ENCODE assay signal across 34 cellular contexts in the genomic region with DNA sequence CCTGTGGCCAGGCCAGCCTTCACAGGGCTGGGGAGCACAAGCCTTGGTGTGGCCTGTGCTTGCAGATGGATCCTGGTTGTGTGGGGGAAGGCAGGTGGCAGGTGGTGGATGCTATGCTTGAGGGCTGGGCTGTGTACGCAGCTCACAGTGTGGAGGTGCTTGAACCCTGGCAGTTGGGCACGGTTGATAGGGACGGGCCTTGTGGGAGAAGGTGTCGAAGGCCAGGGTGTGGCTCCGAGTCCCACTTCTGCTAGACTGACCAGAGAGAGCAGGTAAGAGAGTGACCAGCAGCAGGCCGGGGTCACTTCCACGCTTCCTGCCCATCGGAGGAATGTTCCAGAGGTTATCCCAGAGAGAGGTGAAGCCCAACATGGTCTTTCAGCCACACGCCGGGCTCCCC.
A peak's percentile ranks its signal among the peaks of the same experiment; 100 is the strongest.
DNase-seq lines count a peak whose midpoint lies in the region; ATAC-seq and TF ChIP-seq lines count a peak whose summit lies in the region.
"Had no signal": no experiment of that assay in that cellular context is flagged by ENCODE, and none has a peak within 500 bp of the region (broad histone marks: within the 10 kb centered on the region; RNA-seq: fewer than 3 reads in every experiment).

No MANE protein-coding gene starts in this region.

- H3K36me3 ChIP-seq in gastroesophageal sphincter (no peaks in the 10 kb centered on the region), muscle layer of colon (ENCODE audit: insufficient read depth, low read length) (no peaks in the 10 kb centered on the region), upper lobe of right lung (no peaks in the 10 kb centered on the region)
- H3K36me3 ChIP-seq: MG63 had no signal

- POLR2A ChIA-PET in HEK293T (lab: Yijun Ruan, JAX), result no interaction called here

- intact Hi-C loops in upper lobe of right lung (cut with DNase I), result no loop called here

- no peak for TF ChIP-seq POLR2A in gastroesophageal sphincter (IDR thresholded peaks at IDR 0.05)

- TF ChIP-seq EP300 in gastroesophageal sphincter (IDR thresholded peaks at IDR 0.05), result no peak

- H3K9me3 ChIP-seq in gastroesophageal sphincter (no peaks in the 10 kb centered on the region), muscle layer of colon (ENCODE audit: low read length) (no peaks in the 10 kb centered on the region), upper lobe of right lung (no peaks in the 10 kb centered on the region)
- H3K9me3 ChIP-seq: body of pancreas, MG63, psoas muscle had no signal

- 90% methylated on average over 2 of the region's 10 CpGs; no CpG with 5 or more reads in 1 of the 2 donors for WGBS in gastroesophageal sphincter (ENCODE audit: low coverage in 1 of 2), 2 donors

- H3K4me3 ChIP-seq in gastroesophageal sphincter (no peak overlapping the region), muscle layer of colon (ENCODE audit: low read depth in 1 of 2, low read length in 2 of 2) (no peak overlapping the region), upper lobe of right lung (no peak overlapping the region)
- H3K4me3 ChIP-seq: body of pancreas, dorsolateral prefrontal cortex, GM23338, MG63, psoas muscle had no signal

- CTCF ChIA-PET in HEK293T (lab: Yijun Ruan, JAX), result no interaction called here

- peaks cover 0 to 65% (median 0%) of the 10 kb centered on the region in 3 donors for H3K4me1 ChIP-seq in gastroesophageal sphincter
- H3K4me1 ChIP-seq in muscle layer of colon (ENCODE audit: insufficient read depth, low read length), result peaks cover 15% of the 10 kb centered on the region
- H3K4me1 ChIP-seq in upper lobe of right lung, result no peaks in the 10 kb centered on the region
- H3K4me1 ChIP-seq: body of pancreas, psoas muscle had no signal

- peak; percentile 22 for DNase-seq in NCI-H82 (lab: John Stamatoyannopoulos, UW)
- DNase-seq in NCI-H82 treated with DMSO at 0.1 percent for 48 hours (lab: John Stamatoyannopoulos, UW; ENCODE audit: unreplicated experiment), result no peak
- DNase-seq in upper lobe of right lung, result no peak
- DNase-seq in HEK293T (ENCODE audit: extremely low spot score), result no peak
- no peak for DNase-seq in 8988T
- DNase-seq in islet precursor cell, result no peak
- DNase-seq: activated CD4-positive, alpha-beta memory T cell treated with anti-CD3 and anti-CD28 coated beads for 36 hours; activated CD4-positive, alpha-beta T cell treated with anti-CD3 and anti-CD28 coated beads for 1 hour; activated naive CD4-positive, alpha-beta T cell; body of pancreas; cerebellar nuclear complex; DMS79; dorsolateral prefrontal cortex; foreskin melanocyte; GF-D8; immature natural killer cell; mesendoderm; MG63; naive B cell; NCI-H1105; NCI-H187 treated with DMSO at 0.1 percent for 48 hours; NCI-H526; occipital lobe; psoas muscle; SHP77 treated with DMSO at 0.1 percent for 48 hours; stimulated activated CD4-positive, alpha-beta T cell treated with anti-CD3 and anti-CD28 coated beads, Interleukin-15, amount 100 ng/mL, for 24 hours; stimulated activated CD4-positive, alpha-beta T cell treated with anti-CD3 and anti-CD28 coated beads, Interleukin-4, amount 100 ng/mL, for 4 hours; T-helper 2 cell had no signal

- H3K27me3 ChIP-seq in gastroesophageal sphincter (no peaks in the 10 kb centered on the region), muscle layer of colon (ENCODE audit: control insufficient read depth in 1 of 2, insufficient read depth in 2 of 2, low read length in 2 of 2) (no peaks in the 10 kb centered on the region), upper lobe of right lung (no peaks in the 10 kb centered on the region)
- H3K27me3 ChIP-seq: body of pancreas, dorsolateral prefrontal cortex, MG63 had no signal

- H3K9ac ChIP-seq in muscle layer of colon (ENCODE audit: low read length), result no peak overlapping the region
- H3K9ac ChIP-seq: KMS-11 had no signal

- peak overlapping the region in 3 of 4 donors; percentile 56 to 70 (median 70) for H3K27ac ChIP-seq in gastroesophageal sphincter
- peak overlapping the region; percentile 55 for H3K27ac ChIP-seq in muscle layer of colon (ENCODE audit: low read depth, low read length)
- H3K27ac ChIP-seq in upper lobe of right lung, result no peak overlapping the region
- H3K27ac ChIP-seq: 22Rv1, body of pancreas, dorsolateral prefrontal cortex, KMS-11, psoas muscle had no signal

- TF ChIP-seq CTCF in gastroesophageal sphincter (IDR thresholded peaks at IDR 0.05) (no peak), upper lobe of right lung (IDR thresholded peaks at IDR 0.05) (no peak)

- ATAC-seq in gastroesophageal sphincter (no peak), upper lobe of right lung (peak; percentile 28)
- ATAC-seq: body of pancreas, left lobe of liver, psoas muscle had no signal

TF ChIP-seq in HEK293T, 16 proteins besides CTCF, POLR2A, EP300 and RAD21:
- TF ChIP-seq SUZ12 (IDR thresholded peaks at IDR 0.05), result no peak
- no peak for TF ChIP-seq HDGF (IDR thresholded peaks at IDR 0.05; ENCODE audit: borderline replicate concordance)
- no peak for TF ChIP-seq ELF4 (IDR thresholded peaks at IDR 0.05)
- TF ChIP-seq NFRKB (IDR thresholded peaks at IDR 0.05), result no peak
- TF ChIP-seq TARDBP (IDR thresholded peaks at IDR 0.05), result no peak
- TF ChIP-seq ARNT (IDR thresholded peaks at IDR 0.05), result no peak
- no peak for TF ChIP-seq FOXA1 (IDR thresholded peaks at IDR 0.05)
- TF ChIP-seq FOXK2 (IDR thresholded peaks at IDR 0.05), result no peak
- TF ChIP-seq FOXM1 (IDR thresholded peaks at IDR 0.05; ENCODE audit: borderline replicate concordance), result no peak
- TF ChIP-seq SP1 (IDR thresholded peaks at IDR 0.05), result no peak
- TF ChIP-seq ZNF384 (IDR thresholded peaks at IDR 0.05), result no peak
- TF ChIP-seq, protein P1, sequence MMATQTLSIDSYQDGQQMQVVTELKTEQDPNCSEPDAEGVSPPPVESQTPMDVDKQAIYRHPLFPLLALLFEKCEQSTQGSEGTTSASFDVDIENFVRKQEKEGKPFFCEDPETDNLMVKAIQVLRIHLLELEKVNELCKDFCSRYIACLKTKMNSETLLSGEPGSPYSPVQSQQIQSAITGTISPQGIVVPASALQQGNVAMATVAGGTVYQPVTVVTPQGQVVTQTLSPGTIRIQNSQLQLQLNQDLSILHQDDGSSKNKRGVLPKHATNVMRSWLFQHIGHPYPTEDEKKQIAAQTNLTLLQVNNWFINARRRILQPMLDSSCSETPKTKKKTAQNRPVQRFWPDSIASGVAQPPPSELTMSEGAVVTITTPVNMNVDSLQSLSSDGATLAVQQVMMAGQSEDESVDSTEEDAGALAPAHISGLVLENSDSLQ (IDR thresholded peaks at IDR 0.05), result no peak
- no peak for TF ChIP-seq L3MBTL2 (conservative IDR thresholded peaks at IDR 0.05)
